Comparison of ENCODE assay signal across 8 cellular contexts in genomic region chr6:13328076-13328874, GRCh38. TPM values are rescaled to one million over a fixed set of nuclear protein-coding genes. Genes with fewer than 3 reads are reported as not detected.
DNase-seq lines count a peak whose midpoint lies in the region; ATAC-seq, FAIRE-seq and TF ChIP-seq lines count a peak whose summit lies in the region.

Gene TBC1D7 (minus strand): TSS chr6:13328537. CDS start chr6:13326898, 1,639 bp downstream.

- no peaks in the 10 kb centered on the region for H3K9me3 ChIP-seq in H1 (ENCODE audit: insufficient read depth in 2 of 2, low read depth in 1 of 2, low read length in 1 of 2)

- no peaks in the 10 kb centered on the region for H3K79me1 ChIP-seq in H1 (ENCODE audit: low read depth, low read length)
- H3K79me1 ChIP-seq in mesendoderm (ENCODE audit: low read length), result peaks cover 2% of the 10 kb centered on the region

- H3K4me3 ChIP-seq in H1 (ENCODE audit: extremely low read depth in 1 of 4, insufficient read depth in 2 of 4, low read depth in 3 of 4, low read length in 4 of 4) (peak within 1 kb of the TSS; percentile 73 to 92 (median 90)), mesendoderm (ENCODE audit: low read length) (peak within 1 kb of the TSS; percentile 98)

- H3K36me3 ChIP-seq in H1 (ENCODE audit: control insufficient read depth in 2 of 4, insufficient read depth in 4 of 4, low read length in 3 of 4), result peaks cover 0 to 28% (median 21%) of the 10 kb centered on the region in 4 experiments; a peak in 7 of 8 replicates
- peaks cover 3% of the 10 kb centered on the region for H3K36me3 ChIP-seq in mesendoderm (ENCODE audit: control insufficient read depth, insufficient read depth, low read length)

- H4K8ac ChIP-seq in H1 (ENCODE audit: extremely low read depth, insufficient read depth, low read length), result peak within 1 kb of the TSS; percentile 87
- peak within 1 kb of the TSS; percentile 76 for H4K8ac ChIP-seq in mesendoderm (ENCODE audit: low read depth, low read length)

- peak; percentile 80 for ATAC-seq in GM21360 (IDR thresholded peaks at IDR 0.05; ENCODE audit: unreplicated experiment)

- 3% methylated on average over 29 of the region's 63 CpGs; no CpG with 5 or more reads in 1 of the 2 experiments for WGBS in H1 (ENCODE audit: extremely low coverage in 1 of 2, insufficient coverage in 1 of 2, insufficient read length in 1 of 2, insufficient replicate concordance in 2 of 2, low coverage in 1 of 2, low lambda C conversion rate in 2 of 2, missing lambda C conversion rate in 1 of 2), 2 experiments
- no CpG with 5 or more reads among the region's 63 CpGs for WGBS in mesendoderm (ENCODE audit: extremely low coverage, insufficient coverage, low lambda C conversion rate)

- peak within 1 kb of the TSS; percentile 91 for H2AFZ ChIP-seq in H1 (ENCODE audit: low read length)

- no peak within 1 kb of the TSS for H3K4ac ChIP-seq in H1 (replicated peaks; ENCODE audit: insufficient read length, low read depth, low read length)
- peak within 1 kb of the TSS; percentile 44 for H3K4ac ChIP-seq in mesendoderm (ENCODE audit: low read depth, low read length)

- H3K56ac ChIP-seq in H1 (replicated peaks; ENCODE audit: insufficient read length, low read depth, low read length) (peak within 1 kb of the TSS; percentile 74), mesendoderm (ENCODE audit: low read length) (peak within 1 kb of the TSS; percentile 94)

- H3K9ac ChIP-seq in H1 (replicated peaks in 1 of 4; ENCODE audit: extremely low read depth in 1 of 4, low read depth in 3 of 4, low read length in 3 of 4), result peak within 1 kb of the TSS; percentile 82 to 88 (median 86)
- H3K9ac ChIP-seq in mesendoderm (ENCODE audit: low read length), result peak within 1 kb of the TSS; percentile 91

- peak within 1 kb of the TSS; percentile 56; the same call in 1 of the 2 replicates for H3K18ac ChIP-seq in H1 (ENCODE audit: extremely low read depth, low read length)
- no peak within 1 kb of the TSS for H3K18ac ChIP-seq in mesendoderm (ENCODE audit: low read length)

- FAIRE-seq in H1 (lab: Jason Lieb, UNC), result no peak

- DNase-seq in COR-L47 (lab: John Stamatoyannopoulos, UW) (peak; percentile 85), HT1080 (ENCODE audit: low read depth) (peak; percentile 92), NOMO-1 (lab: John Stamatoyannopoulos, UW; ENCODE audit: unreplicated experiment in 2 of 2) (peak; percentile 82 to 94), H1 (ENCODE audit: low read depth in 1 of 2, low spot score in 2 of 2) (peak; percentile 79 to 97), mesendoderm (peak; percentile 95)
- DNase-seq in activated CD8-positive, alpha-beta memory T cell treated with anti-CD3 and anti-CD28 coated beads for 48 hours (ENCODE audit: low read depth in 2 of 3, low spot score in 2 of 3), result peak; percentile 86 to 90 (median 90)
- peak; percentile 84 for DNase-seq in stimulated activated CD8-positive, alpha-beta memory T cell treated with anti-CD3 and anti-CD28 coated beads, Interleukin-15, amount 100 ng/mL, for 1 hour (ENCODE audit: low read depth)

- H2BK20ac ChIP-seq in H1 (ENCODE audit: low read length), result no peak within 1 kb of the TSS

- POLR2A ChIA-PET in H1 (lab: Charles Lee; ENCODE audit: partially characterized antibody), result interaction anchor here (0.6 to 2.8 kb wide), 9 partner anchors 24 to 308 kb away, joined by 3 to 22 read pairs (median 4); partner anchors contain the start of genes GFOD1, NOL7 and SIRT5

- H4K20me1 ChIP-seq in H1 (replicated peaks in 1 of 2; ENCODE audit: control insufficient read depth in 1 of 2, insufficient read depth in 2 of 2, low read length in 2 of 2), result no peaks in the 10 kb centered on the region

- H2BK15ac ChIP-seq in H1 (ENCODE audit: low read length), result no peak within 1 kb of the TSS
- no peak within 1 kb of the TSS for H2BK15ac ChIP-seq in mesendoderm (replicated peaks; ENCODE audit: low read depth)

- H2BK5ac ChIP-seq in H1 (ENCODE audit: low read depth, low read length), result peak within 1 kb of the TSS; percentile 84; the same call in 1 of the 2 replicates
- peak within 1 kb of the TSS; percentile 39 for H2BK5ac ChIP-seq in mesendoderm (ENCODE audit: low read length)

- H3K79me2 ChIP-seq in H1 (ENCODE audit: control insufficient read depth in 1 of 2, insufficient read depth in 2 of 2, low read length in 2 of 2) (peaks cover 0 to 22% of the 10 kb centered on the region in 2 experiments; a peak in 3 of 4 replicates), mesendoderm (ENCODE audit: control insufficient read depth, insufficient read depth, low read length) (peaks cover 10% of the 10 kb centered on the region)

- H3K27me3 ChIP-seq in H1 (replicated peaks in 1 of 4; ENCODE audit: control insufficient read depth in 3 of 4, extremely low read depth in 1 of 4, insufficient read depth in 3 of 4, low read length in 3 of 4) (no peaks in the 10 kb centered on the region), mesendoderm (ENCODE audit: insufficient read depth, low read length, poor library complexity) (no peaks in the 10 kb centered on the region)

- H4K5ac ChIP-seq in H1 (ENCODE audit: insufficient read length, low read depth, low read length), result peak within 1 kb of the TSS; percentile 62
- no peak within 1 kb of the TSS for H4K5ac ChIP-seq in mesendoderm (ENCODE audit: low read length)

- no peak for TF ChIP-seq CTCF in H1 (IDR thresholded peaks at IDR 0.05; ENCODE audit: control extremely low read depth in 1 of 3, insufficient read depth in 1 of 3, low read depth in 1 of 3, low read length in 3 of 3)

- H2AK5ac ChIP-seq in H1 (ENCODE audit: low read depth, low read length) (no peak within 1 kb of the TSS), mesendoderm (ENCODE audit: low read length) (peak within 1 kb of the TSS; percentile 51)

- H3K23me2 ChIP-seq in H1 (ENCODE audit: low read depth, low read length), result peaks cover 10% of the 10 kb centered on the region

- H3K23ac ChIP-seq in H1 (ENCODE audit: insufficient read length) (no peak within 1 kb of the TSS), mesendoderm (ENCODE audit: low read length) (no peak within 1 kb of the TSS)

- H3K27ac ChIP-seq in H1 (ENCODE audit: low read depth, low read length) (peak within 1 kb of the TSS; percentile 82), mesendoderm (ENCODE audit: low read depth, low read length) (peak within 1 kb of the TSS; percentile 56)

- CTCF ChIA-PET in H1 (lab: Charles Lee; ENCODE audit: partially characterized antibody), result interaction anchor here (1.0 to 1.8 kb wide), 4 partner anchors 9 to 417 kb away, joined by 3 to 9 read pairs (median 4); partner anchors contain the start of genes NOL7 and SIRT5

- TF ChIP-seq RAD21 in H1 (IDR thresholded peaks at IDR 0.05 in 1 of 2, conservative IDR thresholded peaks at IDR 0.05 in 1 of 2; ENCODE audit: low read depth in 2 of 2, low read length in 2 of 2), result no peak

- no peak within 1 kb of the TSS for H4K91ac ChIP-seq in H1 (replicated peaks; ENCODE audit: insufficient read length, low read length)

- H3K4me2 ChIP-seq in H1 (ENCODE audit: insufficient read depth in 1 of 2, low read depth in 2 of 2, low read length in 2 of 2) (peak within 1 kb of the TSS; percentile 76 to 89), mesendoderm (ENCODE audit: low read length) (peak within 1 kb of the TSS; percentile 93)

- H2BK120ac ChIP-seq in H1 (replicated peaks; ENCODE audit: low read depth, low read length), result no peak within 1 kb of the TSS
- H2BK120ac ChIP-seq in mesendoderm (ENCODE audit: low read depth, low read length), result no peak within 1 kb of the TSS

- H3K14ac ChIP-seq in H1 (ENCODE audit: insufficient read length), result no peak within 1 kb of the TSS

- TF ChIP-seq POLR2A in H1 (IDR thresholded peaks at IDR 0.05; ENCODE audit: control extremely low read depth in 1 of 2, low read depth in 2 of 2, low read length in 2 of 2), result peak; percentile 65 to 93

- no peak within 1 kb of the TSS for H2BK12ac ChIP-seq in H1 (ENCODE audit: low read depth, low read length)

- H3K4me1 ChIP-seq in H1 (replicated peaks in 1 of 4; ENCODE audit: control insufficient read depth in 3 of 4, insufficient read depth in 4 of 4, low read length in 3 of 4) (no peaks in the 10 kb centered on the region; a peak in 1 of 7 replicates), mesendoderm (ENCODE audit: control insufficient read depth, low read depth, low read length) (no peaks in the 10 kb centered on the region)

- no peak for TF ChIP-seq EP300 in H1 (IDR thresholded peaks at IDR 0.05; ENCODE audit: borderline replicate concordance in 1 of 2, low read depth in 2 of 2, low read length in 2 of 2)

TF ChIP-seq in H1, 55 proteins besides CTCF, POLR2A, EP300 and RAD21 (continues in another document):
- no peak for TF ChIP-seq CTBP2 (IDR thresholded peaks at IDR 0.05; ENCODE audit: borderline replicate concordance, insufficient read depth, insufficient read length, low read length)
- no peak for TF ChIP-seq MAFK (IDR thresholded peaks at IDR 0.05; ENCODE audit: low read depth, low read length)
- peak; percentile 80 for TF ChIP-seq MAX (IDR thresholded peaks at IDR 0.05)
- TF ChIP-seq TAF7 (optimal IDR thresholded peaks at IDR 0.05; ENCODE audit: borderline replicate concordance, low read depth, low read length), result no peak
- TF ChIP-seq RFX5 (IDR thresholded peaks at IDR 0.05; ENCODE audit: borderline replicate concordance, low read depth, low read length), result no peak
- no peak for TF ChIP-seq POU5F1 (IDR thresholded peaks at IDR 0.05; ENCODE audit: low read depth, low read length)
- TF ChIP-seq ZNF274 (IDR thresholded peaks at IDR 0.05; ENCODE audit: borderline replicate concordance, extremely low read depth, low read length), result no peak
- TF ChIP-seq CHD1 (IDR thresholded peaks at IDR 0.05; ENCODE audit: low read depth, low read length), result no peak

RNA-seq across cellular contexts. Expression of gene TBC1D7, which starts in this region (rescaled TPM):
- total RNA-seq in HT1080 (2014; rRNA removed; shearing (Covaris generic)), result 19.2 and 22.6 TPM in 2 replicates
- 28.3 and 32.7 TPM in 2 replicates for polyA plus RNA-seq in HT1080 (2015; cell fraction: cytosol; rRNA removed)
- polyA plus RNA-seq in HT1080 (2015; cell fraction: nucleus; rRNA removed), result 16.4 and 27.3 TPM in 2 replicates
- 55.2 and 59.9 TPM in 2 replicates for total RNA-seq in H1 (2021; fragmentation: NEBNext Ultra II Directional; extraction: Animal tissue kit (Norgen Biotek cat#: 25700))
- 30.7 and 46.1 TPM in 2 replicates for polyA plus RNA-seq in H1 (2011; rRNA removed)
- 43.5 TPM for polyA plus RNA-seq in H1 (2011; cell fraction: cytosol; rRNA removed)
- polyA plus RNA-seq in H1 (2011; cell fraction: nucleus; rRNA removed), result 33.7 TPM
- 53.1 to 66.6 TPM (median 55.8 TPM) in 4 replicates for polyA plus RNA-seq in H1 (2012, experiment 1 of 2)
- polyA plus RNA-seq in H1 (2012, experiment 2 of 2), result 45.9 TPM
- 46.1 TPM for polyA plus RNA-seq in H1 (2013, experiment 1 of 2)
- 47.4 TPM for polyA plus RNA-seq in H1 (2013, experiment 2 of 2)
- polyA minus RNA-seq in H1 (2011; rRNA and poly(A)+ RNA removed), result 91.4 and 92.0 TPM in 2 replicates
- polyA minus RNA-seq in H1 (2011; cell fraction: cytosol; rRNA and poly(A)+ RNA removed), result 15.1 TPM
- 87.6 TPM for polyA minus RNA-seq in H1 (2011; cell fraction: nucleus; rRNA and poly(A)+ RNA removed)
- polyA plus RNA-seq in mesendoderm (2013, experiment 1 of 2), result 38.5 TPM
- polyA plus RNA-seq in mesendoderm (2013, experiment 2 of 2), result 40.5 TPM

Comparison
In these comparisons a context has a peak if more than half of its experiments do, and no peak if none do; other contexts are left out.
1. Peak in every context shown above with its lines: DNase-seq, ATAC-seq, H3K4me3 ChIP-seq and H3K27ac ChIP-seq.